ENCODE assay signal across 19 cellular contexts in genomic region chr19:2415281-2415972, GRCh38. TPM values are rescaled to one million over a fixed set of nuclear protein-coding genes. Genes with fewer than 3 reads are reported as not detected.
DNase-seq lines count a peak whose midpoint lies in the region; ATAC-seq and TF ChIP-seq lines count a peak whose summit lies in the region.
"Had no signal": no experiment of that assay in that cellular context is flagged by ENCODE, and none has a peak within 500 bp of the region (broad histone marks: within the 10 kb centered on the region; RNA-seq: fewer than 3 reads in every experiment).

No MANE protein-coding gene starts in this region.

- no peak overlapping the region for H3K4me2 ChIP-seq in SK-N-SH

- 96% methylated on average over 11 of the region's 29 CpGs for WGBS in SK-N-SH (ENCODE audit: low lambda C conversion rate)
- 67% methylated on average over 1 of the region's 29 CpGs; no CpG with 5 or more reads in 1 of the 2 donors for WGBS in gastroesophageal sphincter (ENCODE audit: low coverage in 1 of 2), 2 donors

- H3K4me3 ChIP-seq in SK-N-SH (ENCODE audit: low read depth in 2 of 2, low read length in 1 of 2) (no peak overlapping the region), RWPE2 (ENCODE audit: severe bottlenecking) (no peak overlapping the region), gastroesophageal sphincter (no peak overlapping the region), upper lobe of right lung (no peak overlapping the region), gastrocnemius medialis (no peak overlapping the region)
- H3K4me3 ChIP-seq: GM23248 had no signal

- in situ Hi-C loops in gastrocnemius medialis (cut with MboI; ENCODE audit: low sequenced_read_pairs in 4 of 4) = no loop called here

- TF ChIP-seq POLR2A in gastroesophageal sphincter (IDR thresholded peaks at IDR 0.05) = no peak
- no peak for TF ChIP-seq POLR2A in gastrocnemius medialis (IDR thresholded peaks at IDR 0.05)

- H3K9me3 ChIP-seq in SK-N-SH (0 out of 2 replicates have a peak, but pooled peaks cover 5% of the 10 kb centered on the region), RWPE2 (ENCODE audit: severe bottlenecking) (no peaks in the 10 kb centered on the region), gastroesophageal sphincter (no peaks in the 10 kb centered on the region), upper lobe of right lung (no peaks in the 10 kb centered on the region), gastrocnemius medialis (no peaks in the 10 kb centered on the region)

- H3K36me3 ChIP-seq in SK-N-SH (replicated peaks in 1 of 2; ENCODE audit: control insufficient read depth in 1 of 2, insufficient read depth in 2 of 2, low read length in 1 of 2) = peaks cover 2 to 6% of the 10 kb centered on the region in 2 experiments
- no peaks in the 10 kb centered on the region; the same call in 1 of the 2 replicates for H3K36me3 ChIP-seq in RWPE2 (ENCODE audit: low read depth)
- H3K36me3 ChIP-seq in gastroesophageal sphincter = peaks cover 0 to 25% of the 10 kb centered on the region in 2 donors
- peaks cover 7% of the 10 kb centered on the region for H3K36me3 ChIP-seq in upper lobe of right lung
- no peaks in the 10 kb centered on the region for H3K36me3 ChIP-seq in gastrocnemius medialis

- H2AFZ ChIP-seq in SK-N-SH (ENCODE audit: low read depth) = no peak overlapping the region
- H2AFZ ChIP-seq: GM23248 had no signal

- peaks cover 7% of the 10 kb centered on the region for H3F3A ChIP-seq in SK-N-SH (replicated peaks; ENCODE audit: insufficient read depth)

- peak; percentile 33 for DNase-seq in SK-N-SH
- DNase-seq in RWPE2 (ENCODE audit: low spot score) = peak; percentile 42
- no peak for DNase-seq in upper lobe of right lung
- no peak for DNase-seq in gastrocnemius medialis
- no peak for DNase-seq in foreskin keratinocyte
- DNase-seq: DMS153, EL, GM23248, HFFc6, Kasumi-1, NCI-H1930, NCI-H2171 treated with DMSO at 0.1 percent for 48 hours, NCI-H82, SW 1271 had no signal

- H3K27ac ChIP-seq in SK-N-SH (ENCODE audit: low read depth in 2 of 2, low read length in 1 of 2) = no peak overlapping the region
- no peak overlapping the region for H3K27ac ChIP-seq in RWPE2 (ENCODE audit: poor library complexity, severe bottlenecking)
- H3K27ac ChIP-seq in gastroesophageal sphincter = no peak overlapping the region
- no peak overlapping the region for H3K27ac ChIP-seq in upper lobe of right lung
- H3K27ac ChIP-seq in gastrocnemius medialis = no peak overlapping the region
- H3K27ac ChIP-seq in foreskin keratinocyte = no peak overlapping the region
- H3K27ac ChIP-seq: 22Rv1, C4-2B, GM23248 had no signal

- ATAC-seq in SK-N-SH treated with all-trans-retinoic acid at 6 μM for 48 hours (no peak), RWPE2 (ENCODE audit: low read depth) (no peak), gastroesophageal sphincter (peak; percentile 22), upper lobe of right lung (peak; percentile 16), gastrocnemius medialis (no peak), HG02623 (IDR thresholded peaks at IDR 0.05; ENCODE audit: unreplicated experiment) (no peak), foreskin keratinocyte (no peak)

- intact Hi-C loops in upper lobe of right lung (cut with DNase I) (no loop called here), gastrocnemius medialis (cut with DNase I; ENCODE audit: low total_unique reads) (no loop called here)

- no peak overlapping the region for H3K9ac ChIP-seq in SK-N-SH
- H3K9ac ChIP-seq: GM23248 had no signal

- H3K9me2 ChIP-seq in SK-N-SH = no peaks in the 10 kb centered on the region

- H3K27me3 ChIP-seq in SK-N-SH (ENCODE audit: insufficient read depth) (no peaks in the 10 kb centered on the region; the same call in 1 of the 2 replicates), RWPE2 (ENCODE audit: insufficient read depth, poor library complexity, severe bottlenecking) (no peaks in the 10 kb centered on the region), gastroesophageal sphincter (peaks cover 5% of the 10 kb centered on the region), upper lobe of right lung (no peaks in the 10 kb centered on the region), gastrocnemius medialis (peaks cover 0 to 5% (median 0%) of the 10 kb centered on the region in 3 donors), foreskin keratinocyte (no peaks in the 10 kb centered on the region)

- no peaks in the 10 kb centered on the region for H3K79me2 ChIP-seq in SK-N-SH (ENCODE audit: insufficient read depth)

- CTCF ChIA-PET in SK-N-SH (lab: Yijun Ruan, JAX) = interaction anchor here (0.7 kb wide), 1 partner anchor 179 kb away, joined by 3 read pairs; the partner anchor contains the start of gene PLEKHJ1

- TF ChIP-seq RAD21 in SK-N-SH (IDR thresholded peaks at IDR 0.05; ENCODE audit: low read length) = no peak

- H4K20me1 ChIP-seq in SK-N-SH (ENCODE audit: insufficient read depth) = no peaks in the 10 kb centered on the region

- H3K4me1 ChIP-seq in SK-N-SH (ENCODE audit: control insufficient read depth in 1 of 2, insufficient read depth in 2 of 2, low read depth in 1 of 2, low read length in 1 of 2) (no peaks in the 10 kb centered on the region), RWPE2 (ENCODE audit: insufficient read depth, poor library complexity, severe bottlenecking) (no peaks in the 10 kb centered on the region), gastroesophageal sphincter (no peaks in the 10 kb centered on the region), upper lobe of right lung (no peaks in the 10 kb centered on the region), gastrocnemius medialis (no peaks in the 10 kb centered on the region), foreskin keratinocyte (no peaks in the 10 kb centered on the region)

- TF ChIP-seq EP300 in SK-N-SH (IDR thresholded peaks at IDR 0.05; ENCODE audit: borderline replicate concordance in 1 of 2, low read depth in 1 of 2, low read length in 1 of 2) (no peak), gastroesophageal sphincter (IDR thresholded peaks at IDR 0.05) (no peak)

- TF ChIP-seq CTCF in SK-N-SH (IDR thresholded peaks at IDR 0.05) (no peak), RWPE2 (IDR thresholded peaks at IDR 0.05; ENCODE audit: poor library complexity, severe bottlenecking) (no peak), gastroesophageal sphincter (IDR thresholded peaks at IDR 0.05) (no peak), upper lobe of right lung (IDR thresholded peaks at IDR 0.05) (no peak), gastrocnemius medialis (IDR thresholded peaks at IDR 0.05 in 4 of 5, conservative IDR thresholded peaks at IDR 0.05 in 1 of 5) (no peak), foreskin keratinocyte (conservative IDR thresholded peaks at IDR 0.05) (no peak)

- POLR2A ChIA-PET in SK-N-SH (lab: Yijun Ruan, JAX) = interaction anchor here (0.9 kb wide), 1 partner anchor 12 kb away, joined by 4 read pairs; no protein-coding TSS in a partner anchor

TF ChIP-seq in SK-N-SH, 30 proteins besides CTCF, POLR2A, EP300 and RAD21 (continues in another document):
- TF ChIP-seq PBX3 (IDR thresholded peaks at IDR 0.05) (no peak), SMC3 (IDR thresholded peaks at IDR 0.05; ENCODE audit: low read depth, low read length) (no peak), TAF1 (IDR thresholded peaks at IDR 0.05; ENCODE audit: borderline replicate concordance, low read depth, low read length) (no peak), ELF1 (IDR thresholded peaks at IDR 0.05) (no peak), NFIC (IDR thresholded peaks at IDR 0.05; ENCODE audit: borderline replicate concordance) (no peak)

TF ChIP-seq in SK-N-SH treated with all-trans-retinoic acid at 6 μM for 48 hours, 23 proteins besides CTCF, POLR2A, EP300 and RAD21 (continues in another document):
- TF ChIP-seq CSDC2 (CRISPR knock-in tag; IDR thresholded peaks at IDR 0.05) (no peak), SNAI2 (CRISPR knock-in tag; IDR thresholded peaks at IDR 0.05) (no peak), ESRRG (CRISPR knock-in tag; IDR thresholded peaks at IDR 0.05) (no peak), CSRNP3 (CRISPR knock-in tag; IDR thresholded peaks at IDR 0.05) (no peak), ZNF8 (CRISPR knock-in tag; IDR thresholded peaks at IDR 0.05) (no peak)

RNA-seq across cellular contexts. Expression of gene TIMM13, which starts 12.0 kb away (rescaled TPM):
- polyA plus RNA-seq in SK-N-SH (2012; rRNA removed) = 76.0 and 76.9 TPM in 2 replicates
- polyA plus RNA-seq in SK-N-SH (2012; cell fraction: cytosol; rRNA removed) = 37.4 and 60.8 TPM in 2 replicates
- 58.5 and 81.6 TPM in 2 replicates for polyA plus RNA-seq in SK-N-SH (2012; cell fraction: nucleus; rRNA removed)
- 10 to 100 TPM; 22.9 to 32.2 (median 27.3) TPM for total RNA-seq in gastroesophageal sphincter
- total RNA-seq in upper lobe of right lung = 61.0 TPM
- 10 to 100 TPM; 23.7 to 60.3 (median 46.8) TPM for total RNA-seq in gastrocnemius medialis
- total RNA-seq in foreskin keratinocyte = 130 and 149 TPM in 2 replicates
- polyA plus RNA-seq in foreskin keratinocyte = 280 and 281 TPM in 2 replicates

RNA-seq across cellular contexts. Expression of gene LMNB2, which starts 41.3 kb away (rescaled TPM):
- polyA plus RNA-seq in SK-N-SH (2012; rRNA removed) = 106 and 116 TPM in 2 replicates
- 56.9 and 85.5 TPM in 2 replicates for polyA plus RNA-seq in SK-N-SH (2012; cell fraction: cytosol; rRNA removed)
- polyA plus RNA-seq in SK-N-SH (2012; cell fraction: nucleus; rRNA removed) = 122 and 126 TPM in 2 replicates
- total RNA-seq in gastroesophageal sphincter = 10 to 100 TPM; 17.4 to 41.5 (median 26.8) TPM
- 22.0 TPM for total RNA-seq in upper lobe of right lung
- 10 to 100 TPM; 14.8 to 34.1 (median 23.6) TPM for total RNA-seq in gastrocnemius medialis
- total RNA-seq in foreskin keratinocyte = 134 and 170 TPM in 2 replicates
- polyA plus RNA-seq in foreskin keratinocyte = 74.5 and 96.6 TPM in 2 replicates

RNA-seq across cellular contexts. Expression of gene TMPRSS9, which starts 55.4 kb away (rescaled TPM):
- polyA plus RNA-seq in SK-N-SH (2012; rRNA removed) (not detected in 2 replicates), foreskin keratinocyte (not detected in 2 replicates)
- polyA plus RNA-seq in SK-N-SH (2012; cell fraction: cytosol; rRNA removed) = not detected in 2 replicates
- 0.06 TPM in 1 of 2 replicates, not detected in the other for polyA plus RNA-seq in SK-N-SH (2012; cell fraction: nucleus; rRNA removed)
- total RNA-seq in gastroesophageal sphincter (under 1 TPM in 1 of 4 donors, not detected in 3; 0.54 TPM), upper lobe of right lung (not detected), gastrocnemius medialis (not detected), foreskin keratinocyte (not detected in 2 replicates)
- total RNA-seq: GM23248, HFFc6 had no signal

Comparison
In these comparisons a context has a peak if more than half of its experiments do, and no peak if none do; other contexts are left out.
1. DNase-seq: peak in SK-N-SH (single experiment) and RWPE2 (single experiment); none in upper lobe of right lung (single experiment), gastrocnemius medialis (0 of 2) and foreskin keratinocyte (0 of 2).
2. ATAC-seq: peak in gastroesophageal sphincter (single experiment) and upper lobe of right lung (single experiment); none in SK-N-SH treated with all-trans-retinoic acid at 6 μM for 48 hours (single experiment), RWPE2 (single experiment), gastrocnemius medialis (0 of 2), HG02623 (single experiment) and foreskin keratinocyte (single experiment).